In genomic region chr1:30745156-30745833, GRCh38 we compare ENCODE assay signal across 11 cellular contexts. TPM values are rescaled to one million over a fixed set of nuclear protein-coding genes. Genes with fewer than 3 reads are reported as not detected.
DNase-seq lines count a peak whose midpoint lies in the region; ATAC-seq and TF ChIP-seq lines count a peak whose summit lies in the region.
"Had no signal": no experiment of that assay in that cellular context is flagged by ENCODE, and none has a peak within 500 bp of the region (broad histone marks: within the 10 kb centered on the region; RNA-seq: fewer than 3 reads in every experiment).

No MANE protein-coding gene starts in this region.

- H3K9me3 ChIP-seq in CD4-positive, CD25-positive, alpha-beta regulatory T cell (ENCODE audit: control insufficient read depth in 2 of 2, low read length in 2 of 2) = no peaks in the 10 kb centered on the region
- H3K9me3 ChIP-seq in mucosa of rectum (ENCODE audit: control insufficient read depth in 2 of 2, low read length in 2 of 2) = no peaks in the 10 kb centered on the region
- H3K9me3 ChIP-seq: prostate gland had no signal

- no peaks in the 10 kb centered on the region for H3K9me3 Mint-ChIP-seq in CD4-positive, CD25-positive, alpha-beta regulatory T cell
- H3K9me3 Mint-ChIP-seq: WTC11 had no signal

- H3K27ac ChIP-seq in CD4-positive, CD25-positive, alpha-beta regulatory T cell (ENCODE audit: insufficient read depth, low read length, poor library complexity, severe bottlenecking) = peak overlapping the region; percentile 94
- H3K27ac ChIP-seq in mucosa of rectum (ENCODE audit: low read depth in 2 of 2, low read length in 2 of 2) = peak overlapping the region; percentile 52 to 68
- H3K27ac ChIP-seq: prostate gland had no signal

- TF ChIP-seq POLR2A in GM19193 (IDR thresholded peaks at IDR 0.05; ENCODE audit: extremely low read depth, insufficient read depth, insufficient read length) (peak; percentile 45), GM18505 (IDR thresholded peaks at IDR 0.05; ENCODE audit: borderline replicate concordance, extremely low read depth, insufficient read depth, insufficient read length) (no peak)

- peak overlapping the region; percentile 77 to 99 (median 92) for H3K4me3 Mint-ChIP-seq in CD4-positive, CD25-positive, alpha-beta regulatory T cell
- H3K4me3 Mint-ChIP-seq: WTC11 had no signal

- no peak overlapping the region for H3K9ac ChIP-seq in mucosa of rectum (ENCODE audit: low read depth in 1 of 2, low read length in 2 of 2)

- POLR2A ChIA-PET in HEK293T (lab: Yijun Ruan, JAX) = no interaction called here

- CTCF ChIA-PET in HEK293T (lab: Yijun Ruan, JAX) = no interaction called here

- no peak for ATAC-seq in CD4-positive, CD25-positive, alpha-beta regulatory T cell (ENCODE audit: low read depth in 2 of 2)
- no peak for ATAC-seq in GM18505 (IDR thresholded peaks at IDR 0.05; ENCODE audit: unreplicated experiment)
- ATAC-seq in GM19023 (IDR thresholded peaks at IDR 0.05; ENCODE audit: unreplicated experiment) = no peak
- ATAC-seq: WTC11 had no signal

- H3K4me1 Mint-ChIP-seq in CD4-positive, CD25-positive, alpha-beta regulatory T cell = peaks cover 12 to 100% (median 77%) of the 10 kb centered on the region in 4 donors

- H3K27me3 ChIP-seq in CD4-positive, CD25-positive, alpha-beta regulatory T cell (ENCODE audit: control insufficient read depth, insufficient read depth, low read length) = no peaks in the 10 kb centered on the region
- H3K27me3 ChIP-seq in mucosa of rectum (ENCODE audit: control insufficient read depth in 2 of 2, insufficient read depth in 2 of 2, low read length in 2 of 2) = no peaks in the 10 kb centered on the region

- peaks cover 55% of the 10 kb centered on the region for H3K36me3 Mint-ChIP-seq in CD4-positive, CD25-positive, alpha-beta regulatory T cell
- H3K36me3 Mint-ChIP-seq: WTC11 had no signal

- DNase-seq in CD4-positive, CD25-positive, alpha-beta regulatory T cell = peak in 1 of 3 donors; percentile 48
- peak; percentile 30 for DNase-seq in activated naive CD4-positive, alpha-beta T cell treated with anti-CD3 and anti-CD28 coated beads, Interleukin-2, amount 50 U/mL, for 16 hours
- DNase-seq in HEK293T (ENCODE audit: extremely low spot score) (no peak), hypothalamus (lab: John Stamatoyannopoulos, UW) (no peak)

- H3K27ac Mint-ChIP-seq in CD4-positive, CD25-positive, alpha-beta regulatory T cell = peak overlapping the region; percentile 97 to 98 (median 98)
- H3K27ac Mint-ChIP-seq: WTC11 had no signal

- H3K4me3 ChIP-seq in CD4-positive, CD25-positive, alpha-beta regulatory T cell (ENCODE audit: low read depth, low read length) = peak overlapping the region; percentile 69
- H3K4me3 ChIP-seq in mucosa of rectum (ENCODE audit: low read length in 2 of 2) = peak overlapping the region in 1 of 2 donors; percentile 9
- H3K4me3 ChIP-seq: prostate gland had no signal

- H3K27me3 Mint-ChIP-seq in CD4-positive, CD25-positive, alpha-beta regulatory T cell = peaks cover 5% of the 10 kb centered on the region

- peaks cover 34% of the 10 kb centered on the region for H3K36me3 ChIP-seq in CD4-positive, CD25-positive, alpha-beta regulatory T cell (ENCODE audit: control insufficient read depth, insufficient read depth, low read length)
- H3K36me3 ChIP-seq in mucosa of rectum (ENCODE audit: control insufficient read depth in 2 of 2, insufficient read depth in 2 of 2, low read length in 2 of 2) = no peaks in the 10 kb centered on the region
- H3K36me3 ChIP-seq: prostate gland had no signal

- peaks cover 100% of the 10 kb centered on the region for H3K4me1 ChIP-seq in CD4-positive, CD25-positive, alpha-beta regulatory T cell (ENCODE audit: control insufficient read depth, insufficient read depth, low read length, poor library complexity, severe bottlenecking)
- H3K4me1 ChIP-seq in mucosa of rectum (ENCODE audit: control insufficient read depth in 2 of 2, insufficient read depth in 2 of 2, low read length in 2 of 2) = peaks cover 39 to 57% of the 10 kb centered on the region in 2 donors
- H3K4me1 ChIP-seq: prostate gland had no signal

TF ChIP-seq in HEK293T, 16 proteins besides CTCF, POLR2A, EP300 and RAD21:
- TF ChIP-seq NFRKB (IDR thresholded peaks at IDR 0.05) = no peak

RNA-seq across cellular contexts. Expression of gene LAPTM5, which starts 12.3 kb away (rescaled TPM):
- 589 TPM for total RNA-seq in CD4-positive, CD25-positive, alpha-beta regulatory T cell
- polyA plus RNA-seq in CD4-positive, CD25-positive, alpha-beta regulatory T cell = 100 to 1,000 TPM; 552 to 687 (median 620) TPM

RNA-seq across cellular contexts. Expression of gene MATN1, which starts 21.9 kb away (rescaled TPM):
- 1.9 TPM for total RNA-seq in CD4-positive, CD25-positive, alpha-beta regulatory T cell
- not detected for polyA plus RNA-seq in CD4-positive, CD25-positive, alpha-beta regulatory T cell
- total RNA-seq: epithelial cell of proximal tubule had no signal
